Comparison of ENCODE assay signal across 10 cellular contexts in genomic region chr9:70049236-70049635, GRCh38. TPM values are rescaled to one million over a fixed set of nuclear protein-coding genes. Genes with fewer than 3 reads are reported as not detected.
DNase-seq lines count a peak whose midpoint lies in the region; ATAC-seq and TF ChIP-seq lines count a peak whose summit lies in the region.
"Had no signal": no experiment of that assay in that cellular context is flagged by ENCODE, and none has a peak within 500 bp of the region (broad histone marks: within the 10 kb centered on the region; RNA-seq: fewer than 3 reads in every experiment).

No MANE protein-coding gene starts in this region.

- H3K4me3 ChIP-seq in choroid plexus epithelial cell (ENCODE audit: low read depth, low read length) (no peak overlapping the region), muscle layer of colon (ENCODE audit: low read depth in 1 of 2, low read length in 2 of 2) (peak overlapping the region in 1 of 2 donors; percentile 7)

- DNase-seq in AG08395 (ENCODE audit: low spot score) = peak; percentile 60
- peak; percentile 95 for DNase-seq in M059J (ENCODE audit: low read depth)
- peak; percentile 84 for DNase-seq in choroid plexus epithelial cell (ENCODE audit: low read depth)
- no peak for DNase-seq in iPS-NIHi7 (ENCODE audit: extremely low spot score)
- no peak for DNase-seq in NK-92 treated with Interleukin-12 subunit alpha and Interleukin-12 subunit beta, amount 100 ng/mL, for 24 hours (lab: John Stamatoyannopoulos, UW)
- no peak for DNase-seq in HK-2 (ENCODE audit: unreplicated experiment)
- DNase-seq: nephron progenitor cell; stimulated activated naive CD4-positive, alpha-beta T cell had no signal

- no peaks in the 10 kb centered on the region for H3K9me3 ChIP-seq in muscle layer of colon (ENCODE audit: low read length)

- peak overlapping the region; percentile 94 for H3K27ac ChIP-seq in muscle layer of colon (ENCODE audit: low read depth, low read length)

- H3K4me1 ChIP-seq in muscle layer of colon (ENCODE audit: insufficient read depth, low read length) = peaks cover 88% of the 10 kb centered on the region

- no peaks in the 10 kb centered on the region for H3K27me3 ChIP-seq in muscle layer of colon (ENCODE audit: control insufficient read depth in 1 of 2, insufficient read depth in 2 of 2, low read length in 2 of 2)

- no peak for TF ChIP-seq CTCF in choroid plexus epithelial cell (conservative IDR thresholded peaks at IDR 0.05; ENCODE audit: low read depth, low read length)

- peak overlapping the region; percentile 18 for H3K9ac ChIP-seq in muscle layer of colon (ENCODE audit: low read length)

- peaks cover 30% of the 10 kb centered on the region for H3K36me3 ChIP-seq in muscle layer of colon (ENCODE audit: insufficient read depth, low read length)

- no peak for ATAC-seq in esophagus mucosa

RNA-seq across cellular contexts. Expression of gene MAMDC2, which starts 5.6 kb away (rescaled TPM):
- 3.4 and 4.9 TPM in 2 replicates for total RNA-seq in M059J (2014; rRNA removed; shearing (Covaris generic))
- total RNA-seq in esophagus mucosa = 1.3 TPM

Comparison
In these comparisons a context has a peak if more than half of its experiments do, and no peak if none do; other contexts are left out.
1. DNase-seq: peak in AG08395 (single experiment), M059J (single experiment) and choroid plexus epithelial cell (single experiment); none in iPS-NIHi7 (single experiment), NK-92 treated with Interleukin-12 subunit alpha and Interleukin-12 subunit beta, amount 100 ng/mL, for 24 hours (single experiment) and HK-2 (single experiment).